Comparison of ENCODE assay signal across 15 cellular contexts in the genomic region with DNA sequence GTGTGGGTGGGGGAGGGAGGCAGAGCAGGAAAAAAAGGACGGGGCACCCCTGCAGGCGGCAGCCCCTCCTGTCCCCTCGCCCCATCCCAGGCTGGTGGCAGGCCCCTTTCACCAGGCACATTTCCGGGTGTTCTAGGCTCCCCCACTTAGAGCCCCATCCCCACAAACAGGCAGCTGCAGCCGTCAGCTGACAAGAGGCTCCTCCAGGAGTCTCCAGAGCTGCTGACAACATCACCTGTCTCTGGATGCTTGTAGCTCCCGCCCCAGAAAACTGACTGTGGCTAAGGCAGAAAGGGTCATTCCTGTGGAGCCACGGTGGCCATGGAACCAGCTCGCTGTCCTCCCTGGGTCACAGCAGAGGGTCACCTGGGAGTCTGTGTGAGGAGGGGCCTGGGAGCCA. TPM values are rescaled to one million over a fixed set of nuclear protein-coding genes. Genes with fewer than 3 reads are reported as not detected.
DNase-seq lines count a peak whose midpoint lies in the region; ATAC-seq and TF ChIP-seq lines count a peak whose summit lies in the region.
"Had no signal": no experiment of that assay in that cellular context is flagged by ENCODE, and none has a peak within 500 bp of the region (broad histone marks: within the 10 kb centered on the region; RNA-seq: fewer than 3 reads in every experiment).

No MANE protein-coding gene starts in this region.

- H3K4me1 Mint-ChIP-seq in immature natural killer cell, result no peaks in the 10 kb centered on the region
- H3K4me1 Mint-ChIP-seq: B cell had no signal

- H3K27ac ChIP-seq in esophagus squamous epithelium, result peak overlapping the region in 3 of 4 donors; percentile 72 to 86 (median 82)
- peak overlapping the region; percentile 67 for H3K27ac ChIP-seq in rectal smooth muscle tissue (ENCODE audit: low read depth, low read length)
- H3K27ac ChIP-seq: GM23248 had no signal

- DNase-seq in left ventricle myocardium superior (peak; percentile 16), cardiac septum (ENCODE audit: low spot score) (no peak), esophagus squamous epithelium (lab: John Stamatoyannopoulos, UW) (no peak), CD1c-positive myeloid dendritic cell (ENCODE audit: extremely low spot score) (no peak), immature natural killer cell (no peak)
- no peak for DNase-seq in activated CD4-positive, alpha-beta T cell treated with anti-CD3 and anti-CD28 coated beads, Interleukin-2, amount 50 U/mL, for 1 hour
- DNase-seq: C1 segment of cervical spinal cord; CD4-positive, alpha-beta memory T cell; DMS153; GM23248; H9 had no signal

- intact Hi-C loops in left ventricle myocardium superior (cut with micrococcal nuclease) (no loop called here), cardiac septum (cut with DNase I) (no loop called here), esophagus squamous epithelium (cut with DNase I) (no loop called here)

- H3K4me1 ChIP-seq in esophagus squamous epithelium (peaks cover 0 to 58% (median 15%) of the 10 kb centered on the region in 3 donors), rectal smooth muscle tissue (ENCODE audit: control insufficient read depth, insufficient read depth, low read length) (peaks cover 33% of the 10 kb centered on the region)

- H3K9me3 Mint-ChIP-seq in immature natural killer cell, result no peaks in the 10 kb centered on the region
- H3K9me3 Mint-ChIP-seq: CD4-positive, alpha-beta memory T cell; H9; IgD-negative memory B cell had no signal

- H3K36me3 Mint-ChIP-seq in immature natural killer cell, result no peaks in the 10 kb centered on the region
- H3K36me3 Mint-ChIP-seq: CD4-positive, alpha-beta memory T cell; IgD-negative memory B cell had no signal

- H3K9me3 ChIP-seq in esophagus squamous epithelium, result no peaks in the 10 kb centered on the region

- H3K27me3 Mint-ChIP-seq in immature natural killer cell (ENCODE audit: low read depth in 3 of 3), result peaks cover 8 to 15% (median 9%) of the 10 kb centered on the region in 3 donors

- no peak overlapping the region for H3K9ac ChIP-seq in rectal smooth muscle tissue (ENCODE audit: low read length)
- H3K9ac ChIP-seq: GM23248 had no signal

- no peak overlapping the region for H3K4me3 Mint-ChIP-seq in immature natural killer cell
- H3K4me3 Mint-ChIP-seq: B cell; CD4-positive, alpha-beta memory T cell; H9; IgD-negative memory B cell had no signal

- H3K4me3 ChIP-seq in esophagus squamous epithelium (no peak overlapping the region), rectal smooth muscle tissue (ENCODE audit: low read length) (no peak overlapping the region)
- H3K4me3 ChIP-seq: GM12878, GM23248 had no signal

- H3K27ac Mint-ChIP-seq in immature natural killer cell, result no peak overlapping the region
- H3K27ac Mint-ChIP-seq: B cell; CD4-positive, alpha-beta memory T cell; IgD-negative memory B cell had no signal

- TF ChIP-seq CTCF in esophagus squamous epithelium (IDR thresholded peaks at IDR 0.05), result no peak

- WGBS in esophagus squamous epithelium, 2 donors, result 40% methylated on average over 4 of the region's 8 CpGs; no CpG with 5 or more reads in 1 of the 2 donors

- no peak for TF ChIP-seq POLR2A in esophagus squamous epithelium (IDR thresholded peaks at IDR 0.05)

- H3K27me3 ChIP-seq in esophagus squamous epithelium, result peaks cover 0 to 44% (median 0%) of the 10 kb centered on the region in 4 donors
- no peaks in the 10 kb centered on the region for H3K27me3 ChIP-seq in rectal smooth muscle tissue (ENCODE audit: control insufficient read depth, insufficient read depth, low read length)

- no peak for ATAC-seq in left ventricle myocardium superior

- H3K36me3 ChIP-seq in esophagus squamous epithelium (no peaks in the 10 kb centered on the region), rectal smooth muscle tissue (ENCODE audit: control insufficient read depth, insufficient read depth, low read length) (peaks cover under 1% of the 10 kb centered on the region)

RNA-seq across cellular contexts. Expression of gene HMCN2, which starts 50.8 kb away (rescaled TPM):
- total RNA-seq in left ventricle myocardium superior, result 7.3 TPM
- total RNA-seq in cardiac septum, result 5.3 TPM
- total RNA-seq in esophagus squamous epithelium, result 1 to 10 TPM in 1 of 4 donors, under 1 TPM in 3; 0.53 to 4.8 (median 0.78) TPM
- polyA plus RNA-seq in immature natural killer cell, result not detected
- total RNA-seq: B cell; CD4-positive, alpha-beta memory T cell; GM12878; GM23248 had no signal
- polyA plus RNA-seq: CD4-positive, alpha-beta memory T cell; GM23248; IgD-negative memory B cell had no signal
